In the genomic region with DNA sequence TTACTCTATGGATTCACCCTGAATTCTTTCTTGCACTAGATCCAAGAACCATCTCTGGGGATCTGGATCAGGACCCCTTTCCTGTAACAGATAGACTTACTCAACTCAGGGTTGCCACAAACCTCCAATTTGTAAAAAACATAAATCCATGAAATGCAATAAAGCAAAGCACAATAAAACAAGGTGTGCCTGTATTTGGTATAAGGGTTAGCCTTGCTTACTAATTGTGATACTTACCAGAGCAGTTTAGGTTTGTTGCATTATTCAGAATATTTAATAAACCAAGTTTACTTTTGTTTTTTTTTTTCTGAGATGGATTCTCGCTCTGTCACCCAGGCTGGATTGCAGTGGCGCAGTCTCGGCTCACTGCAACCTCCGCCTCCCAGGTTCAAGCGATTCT, we compare ENCODE assay signal across 2 cellular contexts.
TF ChIP-seq lines count a peak whose summit lies in the region.

No MANE protein-coding gene starts in this region.

TF ChIP-seq in GM23338, 12 proteins besides CTCF, POLR2A, EP300 and RAD21 (continues in another document):
- TF ChIP-seq, protein P1, sequence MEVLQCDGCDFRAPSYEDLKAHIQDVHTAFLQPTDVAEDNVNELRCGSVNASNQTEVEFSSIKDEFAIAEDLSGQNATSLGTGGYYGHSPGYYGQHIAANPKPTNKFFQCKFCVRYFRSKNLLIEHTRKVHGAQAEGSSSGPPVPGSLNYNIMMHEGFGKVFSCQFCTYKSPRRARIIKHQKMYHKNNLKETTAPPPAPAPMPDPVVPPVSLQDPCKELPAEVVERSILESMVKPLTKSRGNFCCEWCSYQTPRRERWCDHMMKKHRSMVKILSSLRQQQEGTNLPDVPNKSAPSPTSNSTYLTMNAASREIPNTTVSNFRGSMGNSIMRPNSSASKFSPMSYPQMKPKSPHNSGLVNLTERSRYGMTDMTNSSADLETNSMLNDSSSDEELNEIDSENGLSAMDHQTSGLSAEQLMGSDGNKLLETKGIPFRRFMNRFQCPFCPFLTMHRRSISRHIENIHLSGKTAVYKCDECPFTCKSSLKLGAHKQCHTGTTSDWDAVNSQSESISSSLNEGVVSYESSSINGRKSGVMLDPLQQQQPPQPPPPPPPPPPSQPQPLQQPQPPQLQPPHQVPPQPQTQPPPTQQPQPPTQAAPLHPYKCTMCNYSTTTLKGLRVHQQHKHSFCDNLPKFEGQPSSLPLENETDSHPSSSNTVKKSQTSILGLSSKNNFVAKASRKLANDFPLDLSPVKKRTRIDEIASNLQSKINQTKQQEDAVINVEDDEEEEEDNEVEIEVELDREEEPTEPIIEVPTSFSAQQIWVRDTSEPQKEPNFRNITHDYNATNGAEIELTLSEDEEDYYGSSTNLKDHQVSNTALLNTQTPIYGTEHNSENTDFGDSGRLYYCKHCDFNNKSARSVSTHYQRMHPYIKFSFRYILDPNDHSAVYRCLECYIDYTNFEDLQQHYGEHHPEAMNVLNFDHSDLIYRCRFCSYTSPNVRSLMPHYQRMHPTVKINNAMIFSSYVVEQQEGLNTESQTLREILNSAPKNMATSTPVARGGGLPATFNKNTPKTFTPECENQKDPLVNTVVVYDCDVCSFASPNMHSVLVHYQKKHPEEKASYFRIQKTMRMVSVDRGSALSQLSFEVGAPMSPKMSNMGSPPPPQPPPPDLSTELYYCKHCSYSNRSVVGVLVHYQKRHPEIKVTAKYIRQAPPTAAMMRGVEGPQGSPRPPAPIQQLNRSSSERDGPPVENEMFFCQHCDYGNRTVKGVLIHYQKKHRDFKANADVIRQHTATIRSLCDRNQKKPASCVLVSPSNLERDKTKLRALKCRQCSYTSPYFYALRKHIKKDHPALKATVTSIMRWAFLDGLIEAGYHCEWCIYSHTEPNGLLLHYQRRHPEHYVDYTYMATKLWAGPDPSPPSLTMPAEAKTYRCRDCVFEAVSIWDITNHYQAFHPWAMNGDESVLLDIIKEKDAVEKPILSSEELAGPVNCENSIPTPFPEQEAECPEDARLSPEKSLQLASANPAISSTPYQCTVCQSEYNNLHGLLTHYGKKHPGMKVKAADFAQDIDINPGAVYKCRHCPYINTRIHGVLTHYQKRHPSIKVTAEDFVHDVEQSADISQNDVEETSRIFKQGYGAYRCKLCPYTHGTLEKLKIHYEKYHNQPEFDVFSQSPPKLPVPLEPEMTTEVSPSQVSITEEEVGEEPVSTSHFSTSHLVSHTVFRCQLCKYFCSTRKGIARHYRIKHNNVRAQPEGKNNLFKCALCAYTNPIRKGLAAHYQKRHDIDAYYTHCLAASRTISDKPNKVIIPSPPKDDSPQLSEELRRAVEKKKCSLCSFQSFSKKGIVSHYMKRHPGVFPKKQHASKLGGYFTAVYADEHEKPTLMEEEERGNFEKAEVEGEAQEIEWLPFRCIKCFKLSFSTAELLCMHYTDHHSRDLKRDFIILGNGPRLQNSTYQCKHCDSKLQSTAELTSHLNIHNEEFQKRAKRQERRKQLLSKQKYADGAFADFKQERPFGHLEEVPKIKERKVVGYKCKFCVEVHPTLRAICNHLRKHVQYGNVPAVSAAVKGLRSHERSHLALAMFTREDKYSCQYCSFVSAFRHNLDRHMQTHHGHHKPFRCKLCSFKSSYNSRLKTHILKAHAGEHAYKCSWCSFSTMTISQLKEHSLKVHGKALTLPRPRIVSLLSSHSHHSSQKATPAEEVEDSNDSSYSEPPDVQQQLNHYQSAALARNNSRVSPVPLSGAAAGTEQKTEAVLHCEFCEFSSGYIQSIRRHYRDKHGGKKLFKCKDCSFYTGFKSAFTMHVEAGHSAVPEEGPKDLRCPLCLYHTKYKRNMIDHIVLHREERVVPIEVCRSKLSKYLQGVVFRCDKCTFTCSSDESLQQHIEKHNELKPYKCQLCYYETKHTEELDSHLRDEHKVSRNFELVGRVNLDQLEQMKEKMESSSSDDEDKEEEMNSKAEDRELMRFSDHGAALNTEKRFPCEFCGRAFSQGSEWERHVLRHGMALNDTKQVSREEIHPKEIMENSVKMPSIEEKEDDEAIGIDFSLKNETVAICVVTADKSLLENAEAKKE (CRISPR knock-in tag; IDR thresholded peaks at IDR 0.05), result no peak
- TF ChIP-seq, protein P2, sequence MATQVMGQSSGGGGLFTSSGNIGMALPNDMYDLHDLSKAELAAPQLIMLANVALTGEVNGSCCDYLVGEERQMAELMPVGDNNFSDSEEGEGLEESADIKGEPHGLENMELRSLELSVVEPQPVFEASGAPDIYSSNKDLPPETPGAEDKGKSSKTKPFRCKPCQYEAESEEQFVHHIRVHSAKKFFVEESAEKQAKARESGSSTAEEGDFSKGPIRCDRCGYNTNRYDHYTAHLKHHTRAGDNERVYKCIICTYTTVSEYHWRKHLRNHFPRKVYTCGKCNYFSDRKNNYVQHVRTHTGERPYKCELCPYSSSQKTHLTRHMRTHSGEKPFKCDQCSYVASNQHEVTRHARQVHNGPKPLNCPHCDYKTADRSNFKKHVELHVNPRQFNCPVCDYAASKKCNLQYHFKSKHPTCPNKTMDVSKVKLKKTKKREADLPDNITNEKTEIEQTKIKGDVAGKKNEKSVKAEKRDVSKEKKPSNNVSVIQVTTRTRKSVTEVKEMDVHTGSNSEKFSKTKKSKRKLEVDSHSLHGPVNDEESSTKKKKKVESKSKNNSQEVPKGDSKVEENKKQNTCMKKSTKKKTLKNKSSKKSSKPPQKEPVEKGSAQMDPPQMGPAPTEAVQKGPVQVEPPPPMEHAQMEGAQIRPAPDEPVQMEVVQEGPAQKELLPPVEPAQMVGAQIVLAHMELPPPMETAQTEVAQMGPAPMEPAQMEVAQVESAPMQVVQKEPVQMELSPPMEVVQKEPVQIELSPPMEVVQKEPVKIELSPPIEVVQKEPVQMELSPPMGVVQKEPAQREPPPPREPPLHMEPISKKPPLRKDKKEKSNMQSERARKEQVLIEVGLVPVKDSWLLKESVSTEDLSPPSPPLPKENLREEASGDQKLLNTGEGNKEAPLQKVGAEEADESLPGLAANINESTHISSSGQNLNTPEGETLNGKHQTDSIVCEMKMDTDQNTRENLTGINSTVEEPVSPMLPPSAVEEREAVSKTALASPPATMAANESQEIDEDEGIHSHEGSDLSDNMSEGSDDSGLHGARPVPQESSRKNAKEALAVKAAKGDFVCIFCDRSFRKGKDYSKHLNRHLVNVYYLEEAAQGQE (IDR thresholded peaks at IDR 0.05; ENCODE audit: unreplicated experiment), result no peak
- TF ChIP-seq EZH2phosphoT487 (IDR thresholded peaks at IDR 0.05; ENCODE audit: unreplicated experiment) (no peak), POLR2AphosphoS5 (IDR thresholded peaks at IDR 0.05; ENCODE audit: low read depth) (no peak), CREB1 (CRISPR knock-in tag; IDR thresholded peaks at IDR 0.05; ENCODE audit: low read depth) (no peak), ZNF114 (CRISPR knock-in tag; IDR thresholded peaks at IDR 0.05) (no peak), ZNF331 (CRISPR knock-in tag; IDR thresholded peaks at IDR 0.05; ENCODE audit: low read depth) (no peak), STAT1 (IDR thresholded peaks at IDR 0.05; ENCODE audit: unreplicated experiment) (no peak), EZH2 (IDR thresholded peaks at IDR 0.05; ENCODE audit: low read depth, unreplicated experiment) (no peak)
- TF ChIP-seq, protein P3, sequence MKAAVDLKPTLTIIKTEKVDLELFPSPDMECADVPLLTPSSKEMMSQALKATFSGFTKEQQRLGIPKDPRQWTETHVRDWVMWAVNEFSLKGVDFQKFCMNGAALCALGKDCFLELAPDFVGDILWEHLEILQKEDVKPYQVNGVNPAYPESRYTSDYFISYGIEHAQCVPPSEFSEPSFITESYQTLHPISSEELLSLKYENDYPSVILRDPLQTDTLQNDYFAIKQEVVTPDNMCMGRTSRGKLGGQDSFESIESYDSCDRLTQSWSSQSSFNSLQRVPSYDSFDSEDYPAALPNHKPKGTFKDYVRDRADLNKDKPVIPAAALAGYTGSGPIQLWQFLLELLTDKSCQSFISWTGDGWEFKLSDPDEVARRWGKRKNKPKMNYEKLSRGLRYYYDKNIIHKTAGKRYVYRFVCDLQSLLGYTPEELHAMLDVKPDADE (IDR thresholded peaks at IDR 0.05), result no peak

TF ChIP-seq in WTC11, 78 proteins besides CTCF, POLR2A, EP300 and RAD21 (continued from another document):
- TF ChIP-seq, protein P4, sequence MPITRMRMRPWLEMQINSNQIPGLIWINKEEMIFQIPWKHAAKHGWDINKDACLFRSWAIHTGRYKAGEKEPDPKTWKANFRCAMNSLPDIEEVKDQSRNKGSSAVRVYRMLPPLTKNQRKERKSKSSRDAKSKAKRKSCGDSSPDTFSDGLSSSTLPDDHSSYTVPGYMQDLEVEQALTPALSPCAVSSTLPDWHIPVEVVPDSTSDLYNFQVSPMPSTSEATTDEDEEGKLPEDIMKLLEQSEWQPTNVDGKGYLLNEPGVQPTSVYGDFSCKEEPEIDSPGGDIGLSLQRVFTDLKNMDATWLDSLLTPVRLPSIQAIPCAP (CRISPR knock-in tag; IDR thresholded peaks at IDR 0.05), result no peak
- TF ChIP-seq, protein P5, sequence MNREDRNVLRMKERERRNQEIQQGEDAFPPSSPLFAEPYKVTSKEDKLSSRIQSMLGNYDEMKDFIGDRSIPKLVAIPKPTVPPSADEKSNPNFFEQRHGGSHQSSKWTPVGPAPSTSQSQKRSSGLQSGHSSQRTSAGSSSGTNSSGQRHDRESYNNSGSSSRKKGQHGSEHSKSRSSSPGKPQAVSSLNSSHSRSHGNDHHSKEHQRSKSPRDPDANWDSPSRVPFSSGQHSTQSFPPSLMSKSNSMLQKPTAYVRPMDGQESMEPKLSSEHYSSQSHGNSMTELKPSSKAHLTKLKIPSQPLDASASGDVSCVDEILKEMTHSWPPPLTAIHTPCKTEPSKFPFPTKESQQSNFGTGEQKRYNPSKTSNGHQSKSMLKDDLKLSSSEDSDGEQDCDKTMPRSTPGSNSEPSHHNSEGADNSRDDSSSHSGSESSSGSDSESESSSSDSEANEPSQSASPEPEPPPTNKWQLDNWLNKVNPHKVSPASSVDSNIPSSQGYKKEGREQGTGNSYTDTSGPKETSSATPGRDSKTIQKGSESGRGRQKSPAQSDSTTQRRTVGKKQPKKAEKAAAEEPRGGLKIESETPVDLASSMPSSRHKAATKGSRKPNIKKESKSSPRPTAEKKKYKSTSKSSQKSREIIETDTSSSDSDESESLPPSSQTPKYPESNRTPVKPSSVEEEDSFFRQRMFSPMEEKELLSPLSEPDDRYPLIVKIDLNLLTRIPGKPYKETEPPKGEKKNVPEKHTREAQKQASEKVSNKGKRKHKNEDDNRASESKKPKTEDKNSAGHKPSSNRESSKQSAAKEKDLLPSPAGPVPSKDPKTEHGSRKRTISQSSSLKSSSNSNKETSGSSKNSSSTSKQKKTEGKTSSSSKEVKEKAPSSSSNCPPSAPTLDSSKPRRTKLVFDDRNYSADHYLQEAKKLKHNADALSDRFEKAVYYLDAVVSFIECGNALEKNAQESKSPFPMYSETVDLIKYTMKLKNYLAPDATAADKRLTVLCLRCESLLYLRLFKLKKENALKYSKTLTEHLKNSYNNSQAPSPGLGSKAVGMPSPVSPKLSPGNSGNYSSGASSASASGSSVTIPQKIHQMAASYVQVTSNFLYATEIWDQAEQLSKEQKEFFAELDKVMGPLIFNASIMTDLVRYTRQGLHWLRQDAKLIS (CRISPR knock-in tag; IDR thresholded peaks at IDR 0.05; ENCODE audit: borderline replicate concordance), result no peak
